ENCODE assay signal across 1 cellular context in genomic region chr3:142209655-142210054, GRCh38.
TF ChIP-seq lines count a peak whose summit lies in the region.

No MANE protein-coding gene starts in this region.

TF ChIP-seq in SK-N-SH, 30 proteins besides CTCF, POLR2A, EP300 and RAD21 (continued from another document):
- TF ChIP-seq TCF12 (IDR thresholded peaks at IDR 0.05) (peak; percentile 87), SMC3 (IDR thresholded peaks at IDR 0.05; ENCODE audit: low read depth, low read length) (no peak), PBX3 (IDR thresholded peaks at IDR 0.05) (peak; percentile 66), ZBTB33 (IDR thresholded peaks at IDR 0.05; ENCODE audit: borderline replicate concordance, low read depth) (no peak), SIN3A (IDR thresholded peaks at IDR 0.05; ENCODE audit: borderline replicate concordance, low read depth, low read length) (no peak), NFIC (IDR thresholded peaks at IDR 0.05; ENCODE audit: borderline replicate concordance) (peak; percentile 44), NRF1 (IDR thresholded peaks at IDR 0.05; ENCODE audit: low read depth, low read length) (no peak), CHD2 (IDR thresholded peaks at IDR 0.05; ENCODE audit: low read length, partially characterized antibody) (no peak), ELF1 (IDR thresholded peaks at IDR 0.05) (no peak), MXI1 (IDR thresholded peaks at IDR 0.05; ENCODE audit: low read depth, low read length) (no peak), USF1 (IDR thresholded peaks at IDR 0.05; ENCODE audit: borderline replicate concordance, low read depth) (no peak), RFX5 (IDR thresholded peaks at IDR 0.05; ENCODE audit: low read length) (no peak), MAX (IDR thresholded peaks at IDR 0.05; ENCODE audit: low read depth) (no peak), GABPA (IDR thresholded peaks at IDR 0.05; ENCODE audit: low read depth) (no peak), RCOR1 (IDR thresholded peaks at IDR 0.05; ENCODE audit: low read length) (no peak), FOXJ3 (CRISPR knock-in tag; IDR thresholded peaks at IDR 0.05) (no peak), IRF3 (IDR thresholded peaks at IDR 0.05; ENCODE audit: low read depth, low read length) (no peak), REST (IDR thresholded peaks at IDR 0.05; ENCODE audit: low read depth, low read length) (no peak), TEAD4 (IDR thresholded peaks at IDR 0.05; ENCODE audit: borderline replicate concordance, insufficient read depth) (no peak), MEF2A (IDR thresholded peaks at IDR 0.05; ENCODE audit: borderline replicate concordance, low read depth) (no peak), FOXM1 (IDR thresholded peaks at IDR 0.05; ENCODE audit: low read depth) (no peak), FOSL2 (IDR thresholded peaks at IDR 0.05; ENCODE audit: borderline replicate concordance, low read depth) (peak; percentile 76), EZH2phosphoT487 (IDR thresholded peaks at IDR 0.05; ENCODE audit: borderline replicate concordance, low read depth) (no peak), GATA2 (CRISPR knock-in tag; IDR thresholded peaks at IDR 0.05) (no peak), POLR2AphosphoS5 (IDR thresholded peaks at IDR 0.05; ENCODE audit: low read depth, low read length) (peak; percentile 32; the same call in 1 of the 2 replicates)
